Comparison of ENCODE assay signal across 15 cellular contexts in the genomic region with DNA sequence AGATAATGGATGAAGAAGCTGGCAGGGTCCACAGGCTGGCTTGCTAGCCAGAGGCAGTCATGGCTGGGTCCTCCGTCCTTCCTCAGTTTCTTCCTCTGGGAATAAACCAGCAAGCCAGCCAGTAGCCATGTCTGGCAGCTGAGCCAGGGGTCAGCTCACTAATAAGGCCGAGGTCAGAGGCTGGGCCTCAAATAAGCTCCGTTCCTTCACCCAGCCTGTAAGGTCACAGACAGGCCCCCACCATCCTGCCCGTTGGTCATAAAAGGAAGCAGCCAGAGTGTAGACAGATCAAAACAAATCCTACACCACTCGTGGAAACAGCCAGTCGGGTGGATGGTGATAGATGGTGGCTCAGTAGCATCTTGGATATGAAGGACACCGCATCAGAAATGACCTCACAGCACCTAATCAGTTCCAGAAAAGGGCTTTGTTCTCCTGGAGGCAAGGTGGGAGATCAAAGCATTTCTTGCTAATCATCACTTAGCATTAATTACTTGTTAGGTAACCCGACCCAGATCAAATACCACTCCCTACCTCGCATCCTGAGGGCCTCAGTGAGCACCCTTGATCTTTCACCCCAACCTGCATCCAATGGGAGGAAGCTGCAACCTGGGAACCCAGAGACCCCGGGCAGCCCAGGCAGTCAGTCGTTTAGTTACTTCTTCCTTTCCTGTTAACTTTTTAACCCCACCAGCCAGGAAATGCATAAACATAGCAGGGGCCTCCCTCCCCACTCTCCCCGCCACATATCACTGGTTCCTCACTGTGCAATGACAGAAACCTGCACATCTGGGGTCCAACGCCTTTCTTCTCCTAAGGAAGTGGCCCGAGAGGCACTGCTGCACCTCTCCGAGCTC.
DNase-seq lines count a peak whose midpoint lies in the region; ATAC-seq, FAIRE-seq and TF ChIP-seq lines count a peak whose summit lies in the region.
"Had no signal": no experiment of that assay in that cellular context is flagged by ENCODE, and none has a peak within 500 bp of the region (broad histone marks: within the 10 kb centered on the region; RNA-seq: fewer than 3 reads in every experiment).

No MANE protein-coding gene starts in this region.

- H3K9me3 ChIP-seq in GM12878 (replicated peaks; ENCODE audit: control insufficient read depth, insufficient read depth, low read length) (no peaks in the 10 kb centered on the region), T-helper 17 cell (ENCODE audit: control insufficient read depth, low read length, poor library complexity, severe bottlenecking) (no peaks in the 10 kb centered on the region)
- H3K9me3 ChIP-seq: A549 had no signal

- in situ Hi-C loops in GM12878 (cut with MboI) = loop anchor here (5.0 kb wide), 1 partner anchor 182 kb away; no protein-coding TSS in a partner anchor

- no peak overlapping the region for H3K27ac ChIP-seq in GM12878 (ENCODE audit: control insufficient read depth, insufficient read depth)
- H3K27ac ChIP-seq: A549 had no signal

- intact Hi-C loops in GM12878 (cut with micrococcal nuclease; ENCODE audit: unreplicated experiment) = no loop called here

- ATAC-seq in GM12878 = no peak
- no peak for ATAC-seq in HG02884 (IDR thresholded peaks at IDR 0.05; ENCODE audit: unreplicated experiment)
- no peak for ATAC-seq in T-helper 17 cell
- ATAC-seq in GM21528 (IDR thresholded peaks at IDR 0.05; ENCODE audit: low FRiP score, unreplicated experiment) = no peak
- ATAC-seq: A549 had no signal

- H3K27me3 Mint-ChIP-seq in progenitor cell of endocrine pancreas = no peaks in the 10 kb centered on the region
- H3K27me3 Mint-ChIP-seq in T-helper 17 cell = no peaks in the 10 kb centered on the region

- TF ChIP-seq CTCF in GM12878 (IDR thresholded peaks at IDR 0.05 in 2 of 3, conservative IDR thresholded peaks at IDR 0.05 in 1 of 3; ENCODE audit: control insufficient read depth in 2 of 3, extremely low read depth in 1 of 3, insufficient read depth in 1 of 3, low read depth in 3 of 3, low read length in 3 of 3) (no peak), progenitor cell of endocrine pancreas (IDR thresholded peaks at IDR 0.05; ENCODE audit: unreplicated experiment) (no peak)

- H3K27ac Mint-ChIP-seq in progenitor cell of endocrine pancreas (peak overlapping the region; percentile 65), T-helper 17 cell (no peak overlapping the region)

- DNase-seq in NOMO-1 (lab: John Stamatoyannopoulos, UW; ENCODE audit: unreplicated experiment in 2 of 2) = peak; percentile 46 to 51
- no peak for DNase-seq in NOMO-1 treated with dmso at 0.1 percent for 144 hours (lab: John Stamatoyannopoulos, UW; ENCODE audit: unreplicated experiment)
- peak; percentile 59 for DNase-seq in NCI-H146 treated with DMSO at 0.1 percent for 48 hours (lab: John Stamatoyannopoulos, UW; ENCODE audit: unreplicated experiment)
- no peak for DNase-seq in GM12878 (ENCODE audit: low read depth, low spot score)
- no peak for DNase-seq in progenitor cell of endocrine pancreas (ENCODE audit: low spot score, unreplicated experiment)
- DNase-seq in T-helper 17 cell = no peak
- DNase-seq: activated naive CD4-positive, alpha-beta T cell; foreskin melanocyte; NCI-H1105; NCI-H526; T1000 had no signal

- H3K27me3 ChIP-seq in GM12878 (replicated peaks in 1 of 2; ENCODE audit: control insufficient read depth in 2 of 2, insufficient read depth in 2 of 2, low read length in 1 of 2) = no peaks in the 10 kb centered on the region

- peaks cover 16 to 21% of the 10 kb centered on the region in 2 experiments; a peak in 3 of 4 replicates for H3K36me3 ChIP-seq in GM12878 (ENCODE audit: control insufficient read depth in 2 of 2, insufficient read depth in 2 of 2, low read length in 1 of 2)

- H3K4me3 ChIP-seq in GM12878 = no peak overlapping the region
- H3K4me3 ChIP-seq: A549 had no signal

- H3K4me1 ChIP-seq in GM12878 (ENCODE audit: control insufficient read depth, insufficient read depth, low read length) = peaks cover 5% of the 10 kb centered on the region
- H3K4me1 ChIP-seq: A549 had no signal

- peaks cover 2% of the 10 kb centered on the region for H3K79me2 ChIP-seq in GM12878 (ENCODE audit: control insufficient read depth, insufficient read depth, low read length)

- TF ChIP-seq EP300 in GM12878 (IDR thresholded peaks at IDR 0.05; ENCODE audit: borderline replicate concordance in 1 of 2, control insufficient read depth in 1 of 2, low read depth in 2 of 2, low read length in 2 of 2) = no peak

- H3K36me3 Mint-ChIP-seq in progenitor cell of endocrine pancreas (ENCODE audit: insufficient read depth) (peaks cover 11% of the 10 kb centered on the region), T-helper 17 cell (ENCODE audit: low read depth) (no peaks in the 10 kb centered on the region)

- H3K4me1 Mint-ChIP-seq in progenitor cell of endocrine pancreas (ENCODE audit: low read depth) = peaks cover 3% of the 10 kb centered on the region
- H3K4me1 Mint-ChIP-seq in T-helper 17 cell = peaks cover 11% of the 10 kb centered on the region

- TF ChIP-seq POLR2A in GM12878 (IDR thresholded peaks at IDR 0.05; ENCODE audit: low read depth, low read length) = no peak

- H3K9ac ChIP-seq in GM12878 (ENCODE audit: control insufficient read depth, insufficient read depth, low read length) = no peak overlapping the region

- H2AFZ ChIP-seq in GM12878 (ENCODE audit: control insufficient read depth, low read depth, low read length) = peak overlapping the region; percentile 31; the same call in 1 of the 2 replicates

- TF ChIP-seq RAD21 in GM12878 (IDR thresholded peaks at IDR 0.05; ENCODE audit: insufficient read depth, low read depth, low read length) = no peak

- no peaks in the 10 kb centered on the region for H3K9me3 Mint-ChIP-seq in progenitor cell of endocrine pancreas (ENCODE audit: low read depth)

- RAD21 ChIA-PET in GM12878 (lab: Charles Lee; ENCODE audit: unreplicated experiment) = interaction anchor here (0.6 kb wide), 1 partner anchor 113 kb away, joined by 3 read pairs; no protein-coding TSS in a partner anchor

- H4K20me1 ChIP-seq in GM12878 (ENCODE audit: control insufficient read depth, insufficient read depth) = no peaks in the 10 kb centered on the region

- POLR2A ChIA-PET in GM12878 (lab: Charles Lee) = no interaction called here

- WGBS in GM12878 (ENCODE audit: insufficient coverage, insufficient replicate concordance, low lambda C conversion rate, missing lambda C conversion rate) = 38% methylated on average over 15 of the region's 15 CpGs

- SMC1A ChIA-PET in GM12878 (lab: Charles Lee; ENCODE audit: uncharacterized antibody, unreplicated experiment) = interaction anchor here (1.4 kb wide), 1 partner anchor 178 kb away, joined by 4 read pairs; no protein-coding TSS in a partner anchor

- BruUV-seq in GM12878 (replicated peaks; lab: Mats Ljungman, UMichigan) = TSS peak; percentile 27

- H3K4me3 Mint-ChIP-seq in progenitor cell of endocrine pancreas (ENCODE audit: low read depth) (no peak overlapping the region), T-helper 17 cell (no peak overlapping the region)

- FAIRE-seq in GM12878 (lab: Jason Lieb, UNC) = no peak
- FAIRE-seq: A549, HTR-8/SVneo had no signal

- CTCF ChIA-PET in GM12878 (lab: Yijun Ruan, JAX) = interaction anchor here (0.6 to 3.2 kb wide), 5 partner anchors 10 to 1485 kb away, joined by 3 to 9 read pairs (median 3); no protein-coding TSS in a partner anchor

- H3K4me2 ChIP-seq in GM12878 (ENCODE audit: control insufficient read depth, insufficient read depth) = no peak overlapping the region
- H3K4me2 ChIP-seq: A549 had no signal

TF ChIP-seq in GM12878, 131 proteins besides CTCF, POLR2A, EP300 and RAD21 (continues in another document):
- TF ChIP-seq ATF7 (IDR thresholded peaks at IDR 0.05; ENCODE audit: low read depth) (no peak), SRF (IDR thresholded peaks at IDR 0.05; ENCODE audit: low read depth in 2 of 2, low read length in 2 of 2) (no peak), SMAD5 (IDR thresholded peaks at IDR 0.05; ENCODE audit: low read depth) (no peak), YBX1 (IDR thresholded peaks at IDR 0.05) (no peak), RUNX3 (IDR thresholded peaks at IDR 0.05; ENCODE audit: low read length) (no peak), SREBF2 (IDR thresholded peaks at IDR 0.05; ENCODE audit: low read length) (no peak), RB1 (IDR thresholded peaks at IDR 0.05; ENCODE audit: borderline replicate concordance) (no peak), PAX5 (IDR thresholded peaks at IDR 0.05; ENCODE audit: borderline replicate concordance, low read depth, low read length) (no peak), CBFB (IDR thresholded peaks at IDR 0.05; ENCODE audit: low read depth) (no peak), KLF5 (IDR thresholded peaks at IDR 0.05; ENCODE audit: partially characterized antibody) (no peak)
- TF ChIP-seq, protein P1, sequence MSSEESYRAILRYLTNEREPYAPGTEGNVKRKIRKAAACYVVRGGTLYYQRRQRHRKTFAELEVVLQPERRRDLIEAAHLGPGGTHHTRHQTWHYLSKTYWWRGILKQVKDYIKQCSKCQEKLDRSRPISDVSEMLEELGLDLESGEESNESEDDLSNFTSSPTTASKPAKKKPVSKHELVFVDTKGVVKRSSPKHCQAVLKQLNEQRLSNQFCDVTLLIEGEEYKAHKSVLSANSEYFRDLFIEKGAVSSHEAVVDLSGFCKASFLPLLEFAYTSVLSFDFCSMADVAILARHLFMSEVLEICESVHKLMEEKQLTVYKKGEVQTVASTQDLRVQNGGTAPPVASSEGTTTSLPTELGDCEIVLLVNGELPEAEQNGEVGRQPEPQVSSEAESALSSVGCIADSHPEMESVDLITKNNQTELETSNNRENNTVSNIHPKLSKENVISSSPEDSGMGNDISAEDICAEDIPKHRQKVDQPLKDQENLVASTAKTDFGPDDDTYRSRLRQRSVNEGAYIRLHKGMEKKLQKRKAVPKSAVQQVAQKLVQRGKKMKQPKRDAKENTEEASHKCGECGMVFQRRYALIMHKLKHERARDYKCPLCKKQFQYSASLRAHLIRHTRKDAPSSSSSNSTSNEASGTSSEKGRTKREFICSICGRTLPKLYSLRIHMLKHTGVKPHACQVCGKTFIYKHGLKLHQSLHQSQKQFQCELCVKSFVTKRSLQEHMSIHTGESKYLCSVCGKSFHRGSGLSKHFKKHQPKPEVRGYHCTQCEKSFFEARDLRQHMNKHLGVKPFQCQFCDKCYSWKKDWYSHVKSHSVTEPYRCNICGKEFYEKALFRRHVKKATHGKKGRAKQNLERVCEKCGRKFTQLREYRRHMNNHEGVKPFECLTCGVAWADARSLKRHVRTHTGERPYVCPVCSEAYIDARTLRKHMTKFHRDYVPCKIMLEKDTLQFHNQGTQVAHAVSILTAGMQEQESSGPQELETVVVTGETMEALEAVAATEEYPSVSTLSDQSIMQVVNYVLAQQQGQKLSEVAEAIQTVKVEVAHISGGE (CRISPR knock-in tag; IDR thresholded peaks at IDR 0.05) = no peak

Comparison
In these comparisons a context has a peak if more than half of its experiments do, and no peak if none do; other contexts are left out.
1. DNase-seq: peak in NOMO-1 (2 of 2) and NCI-H146 treated with DMSO at 0.1 percent for 48 hours (single experiment); none in NOMO-1 treated with dmso at 0.1 percent for 144 hours (single experiment), GM12878 (single experiment), progenitor cell of endocrine pancreas (single experiment) and T-helper 17 cell (0 of 3).